Comparison of ENCODE assay signal across 1 cellular context in the genomic region with DNA sequence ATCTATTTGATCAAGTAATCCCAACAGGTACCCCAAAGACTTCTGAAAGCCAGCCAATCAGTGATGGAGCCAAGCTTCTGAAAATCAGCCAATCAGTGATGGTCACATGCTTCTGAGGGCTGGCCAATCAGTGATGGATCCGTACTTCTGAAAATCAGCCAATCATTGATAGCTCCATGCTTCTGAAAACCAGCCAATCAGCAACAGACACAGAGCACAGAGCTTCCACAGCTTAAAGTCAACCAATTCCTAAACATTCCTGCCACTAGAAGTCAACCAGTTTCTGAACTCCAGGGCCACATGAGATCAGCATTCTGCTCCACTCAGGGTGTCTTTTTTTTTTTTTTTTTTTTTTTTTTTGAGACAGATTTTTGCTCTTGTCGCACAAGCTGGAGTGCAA.
TF ChIP-seq lines count a peak whose summit lies in the region.

No MANE protein-coding gene starts in this region.

TF ChIP-seq in SK-N-SH, 30 proteins besides CTCF, POLR2A, EP300 and RAD21 (continued from another document):
- TF ChIP-seq ZBTB33 (IDR thresholded peaks at IDR 0.05; ENCODE audit: borderline replicate concordance, low read depth) (no peak), USF1 (IDR thresholded peaks at IDR 0.05; ENCODE audit: borderline replicate concordance, low read depth) (no peak), PBX3 (IDR thresholded peaks at IDR 0.05) (no peak), SIN3A (IDR thresholded peaks at IDR 0.05; ENCODE audit: borderline replicate concordance, low read depth, low read length) (no peak), GABPA (IDR thresholded peaks at IDR 0.05; ENCODE audit: low read depth) (no peak), TCF12 (IDR thresholded peaks at IDR 0.05) (no peak)
TF ChIP-seq in SK-N-SH: peak in this region for 0.
